In the genomic region with DNA sequence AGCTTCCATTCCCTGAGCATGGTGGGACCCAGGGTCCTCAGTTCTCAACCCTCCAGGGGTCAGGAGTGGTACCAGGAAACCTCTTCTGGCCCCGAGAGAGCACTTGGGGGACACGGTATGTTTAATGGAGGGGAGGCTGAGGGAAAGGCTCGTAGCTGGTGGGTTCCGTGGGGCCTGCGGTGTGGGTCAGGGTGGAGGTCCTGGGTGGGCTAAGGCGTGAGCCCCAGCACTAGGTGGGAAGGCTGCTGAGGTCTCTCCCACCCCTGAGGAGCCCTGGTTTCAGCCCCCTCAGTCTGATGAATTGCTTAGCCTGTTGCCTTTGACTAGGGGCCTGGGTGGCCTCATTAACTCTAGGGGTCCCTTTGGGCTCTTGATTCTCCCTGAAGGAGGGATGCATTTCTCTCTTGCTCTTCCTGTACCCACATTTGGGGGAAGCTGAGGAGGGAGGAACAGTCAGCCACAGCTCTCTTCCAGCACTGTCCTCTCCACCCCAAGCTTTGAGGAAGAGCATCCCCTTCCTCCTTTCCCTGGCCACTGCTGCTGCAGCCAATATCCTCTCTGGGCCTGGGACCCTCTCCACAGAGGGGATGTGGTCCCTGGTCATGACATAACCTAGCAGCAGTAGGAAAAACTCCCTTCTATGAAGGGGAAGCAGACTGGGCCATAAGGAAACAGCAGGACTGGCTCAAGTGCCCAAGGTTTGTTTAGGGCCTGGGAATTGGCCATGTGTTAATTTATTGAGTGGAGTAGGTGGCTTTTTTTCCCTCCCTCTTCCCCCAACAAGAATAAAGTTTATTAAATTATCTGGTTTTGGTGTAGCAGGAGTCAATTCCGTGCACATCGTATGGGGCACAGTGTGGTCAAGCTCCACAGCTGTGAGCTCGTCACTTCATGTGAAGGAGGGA, we compare ENCODE assay signal across 1 cellular context.
TF ChIP-seq lines count a peak whose summit lies in the region.

No MANE protein-coding gene starts in this region.

TF ChIP-seq in HCT116, 20 proteins besides CTCF, POLR2A, EP300 and RAD21 (continued from another document):
- TF ChIP-seq, protein P1, sequence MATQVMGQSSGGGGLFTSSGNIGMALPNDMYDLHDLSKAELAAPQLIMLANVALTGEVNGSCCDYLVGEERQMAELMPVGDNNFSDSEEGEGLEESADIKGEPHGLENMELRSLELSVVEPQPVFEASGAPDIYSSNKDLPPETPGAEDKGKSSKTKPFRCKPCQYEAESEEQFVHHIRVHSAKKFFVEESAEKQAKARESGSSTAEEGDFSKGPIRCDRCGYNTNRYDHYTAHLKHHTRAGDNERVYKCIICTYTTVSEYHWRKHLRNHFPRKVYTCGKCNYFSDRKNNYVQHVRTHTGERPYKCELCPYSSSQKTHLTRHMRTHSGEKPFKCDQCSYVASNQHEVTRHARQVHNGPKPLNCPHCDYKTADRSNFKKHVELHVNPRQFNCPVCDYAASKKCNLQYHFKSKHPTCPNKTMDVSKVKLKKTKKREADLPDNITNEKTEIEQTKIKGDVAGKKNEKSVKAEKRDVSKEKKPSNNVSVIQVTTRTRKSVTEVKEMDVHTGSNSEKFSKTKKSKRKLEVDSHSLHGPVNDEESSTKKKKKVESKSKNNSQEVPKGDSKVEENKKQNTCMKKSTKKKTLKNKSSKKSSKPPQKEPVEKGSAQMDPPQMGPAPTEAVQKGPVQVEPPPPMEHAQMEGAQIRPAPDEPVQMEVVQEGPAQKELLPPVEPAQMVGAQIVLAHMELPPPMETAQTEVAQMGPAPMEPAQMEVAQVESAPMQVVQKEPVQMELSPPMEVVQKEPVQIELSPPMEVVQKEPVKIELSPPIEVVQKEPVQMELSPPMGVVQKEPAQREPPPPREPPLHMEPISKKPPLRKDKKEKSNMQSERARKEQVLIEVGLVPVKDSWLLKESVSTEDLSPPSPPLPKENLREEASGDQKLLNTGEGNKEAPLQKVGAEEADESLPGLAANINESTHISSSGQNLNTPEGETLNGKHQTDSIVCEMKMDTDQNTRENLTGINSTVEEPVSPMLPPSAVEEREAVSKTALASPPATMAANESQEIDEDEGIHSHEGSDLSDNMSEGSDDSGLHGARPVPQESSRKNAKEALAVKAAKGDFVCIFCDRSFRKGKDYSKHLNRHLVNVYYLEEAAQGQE (IDR thresholded peaks at IDR 0.05; ENCODE audit: low read depth): no peak
- TF ChIP-seq POLR2AphosphoS5 (IDR thresholded peaks at IDR 0.05; ENCODE audit: low read depth, low read length) (no peak), ZFX (IDR thresholded peaks at IDR 0.05) (no peak), EZH2 (IDR thresholded peaks at IDR 0.05) (no peak), SIN3A (IDR thresholded peaks at IDR 0.05; ENCODE audit: low read depth) (no peak)
- TF ChIP-seq, protein P2, sequence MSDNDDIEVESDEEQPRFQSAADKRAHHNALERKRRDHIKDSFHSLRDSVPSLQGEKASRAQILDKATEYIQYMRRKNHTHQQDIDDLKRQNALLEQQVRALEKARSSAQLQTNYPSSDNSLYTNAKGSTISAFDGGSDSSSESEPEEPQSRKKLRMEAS (IDR thresholded peaks at IDR 0.05): no peak
TF ChIP-seq in HCT116: peak in this region for 0.
